Comparison of ENCODE assay signal across 14 cellular contexts in the genomic region with DNA sequence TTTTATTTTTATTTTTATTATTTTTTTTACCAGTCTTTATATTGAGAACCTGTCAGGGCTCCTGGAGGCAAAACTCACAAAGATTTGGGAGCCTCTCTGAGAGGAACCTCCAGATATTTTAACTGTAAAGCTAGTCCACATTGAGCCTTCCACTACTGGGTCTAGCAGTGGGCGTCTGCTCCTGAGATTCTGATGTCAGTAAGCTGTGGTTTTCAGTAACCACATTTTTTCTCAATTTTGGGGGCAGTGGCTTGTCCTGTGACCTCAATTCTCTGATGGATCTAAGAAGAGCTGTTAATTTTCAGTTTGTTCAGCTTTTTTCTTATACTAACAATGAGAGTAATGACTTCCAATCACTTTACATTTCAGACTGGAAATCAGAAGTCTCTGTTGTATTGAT.
"Had no signal": no experiment of that assay in that cellular context is flagged by ENCODE, and none has a peak within 500 bp of the region (broad histone marks: within the 10 kb centered on the region; RNA-seq: fewer than 3 reads in every experiment).

No MANE protein-coding gene starts in this region.

- H3K4me1 ChIP-seq: breast epithelium, right atrium auricular region had no signal

- DNase-seq: activated CD4-positive, alpha-beta T cell treated with anti-CD3 and anti-CD28 coated beads, Interleukin-2, amount 50 U/mL, for 4 hours; activated gamma-delta T cell; activated naive CD8-positive, alpha-beta T cell treated with anti-CD3 and anti-CD28 coated beads, Interleukin-2, amount 10 ng/mL, durations not matched to agents 7 days and 5 days; activated T-cell treated with anti-CD3 and anti-CD28 coated beads, Interleukin-2, amount 50 U/mL, for 24 hours; anterior cingulate cortex; cerebellar nuclear complex; effector memory CD4-positive, alpha-beta T cell; head of caudate nucleus; stimulated activated CD4-positive, alpha-beta T cell treated with anti-CD3 and anti-CD28 coated beads, Interleukin-4, amount 100 ng/mL, for 4 hours; stimulated activated CD8-positive, alpha-beta memory T cell treated with anti-CD3 and anti-CD28 coated beads, Interleukin-4, amount 100 ng/mL, for 48 hours had no signal

- H3K36me3 ChIP-seq: breast epithelium, right atrium auricular region had no signal

- ATAC-seq: activated CD4-positive, CD25-positive, alpha-beta regulatory T cell treated with anti-CD3 and anti-CD28 coated beads, Interleukin-2, amount 50 U/mL, for 24 hours had no signal

- FAIRE-seq: frontal cortex had no signal

- H3K4me3 ChIP-seq: breast epithelium, right atrium auricular region had no signal

- H3K27ac ChIP-seq: breast epithelium, right atrium auricular region had no signal
